In the genomic region with DNA sequence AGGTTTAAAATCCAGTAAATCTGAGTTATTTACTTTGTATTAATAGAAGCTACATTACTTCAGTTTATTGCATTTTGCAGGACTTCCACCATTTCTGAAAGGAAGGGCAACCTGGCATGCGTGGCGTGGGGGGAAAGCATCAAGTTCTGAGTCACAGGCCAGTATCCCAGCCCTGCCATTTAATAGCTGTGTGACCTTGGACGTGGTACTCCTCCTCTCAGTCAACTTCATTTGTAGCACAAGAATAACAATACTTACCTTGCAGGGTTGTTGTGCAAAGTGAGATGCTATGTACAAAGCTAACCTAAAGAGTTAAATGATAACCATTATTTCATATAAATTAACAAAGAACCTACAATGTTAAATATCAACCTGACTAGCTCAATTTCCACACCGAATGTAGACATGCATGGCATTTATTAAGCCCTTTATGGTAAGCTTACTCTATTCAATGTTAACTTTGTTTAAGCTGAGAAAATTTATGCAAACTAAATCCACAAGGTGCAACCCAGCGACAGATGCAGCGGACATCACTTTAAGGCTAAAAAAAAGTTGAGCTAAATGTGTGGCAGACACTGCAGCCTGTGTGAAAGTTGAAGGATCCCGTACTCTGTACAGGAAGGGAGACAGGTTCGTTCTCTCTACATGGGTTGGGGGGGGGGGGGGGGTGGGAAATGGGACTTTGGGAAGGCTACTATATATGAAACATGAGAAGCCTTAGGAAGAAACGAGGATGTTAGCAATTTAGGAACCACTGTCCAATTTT, we compare ENCODE assay signal across 9 cellular contexts. TPM values are rescaled to one million over a fixed set of nuclear protein-coding genes. Genes with fewer than 3 reads are reported as not detected.
DNase-seq lines count a peak whose midpoint lies in the region; TF ChIP-seq lines count a peak whose summit lies in the region.
"Had no signal": no experiment of that assay in that cellular context is flagged by ENCODE, and none has a peak within 500 bp of the region (broad histone marks: within the 10 kb centered on the region; RNA-seq: fewer than 3 reads in every experiment).

No MANE protein-coding gene starts in this region.

- peaks cover 35% of the 10 kb centered on the region for H3K4me1 Mint-ChIP-seq in Caco-2 (ENCODE audit: low read depth, unreplicated experiment)
- H3K4me1 Mint-ChIP-seq in neural progenitor cell, result peaks cover 57% of the 10 kb centered on the region

- H3K4me1 ChIP-seq in Caco-2, result peaks cover 38% of the 10 kb centered on the region
- peaks cover 24% of the 10 kb centered on the region for H3K4me1 ChIP-seq in colonic mucosa
- peaks cover 34% of the 10 kb centered on the region for H3K4me1 ChIP-seq in neural progenitor cell

- H3K27ac ChIP-seq in colonic mucosa, result no peak overlapping the region
- no peak overlapping the region for H3K27ac ChIP-seq in neural progenitor cell

- H3K9me3 Mint-ChIP-seq in Caco-2 (ENCODE audit: unreplicated experiment) (no peaks in the 10 kb centered on the region), neural progenitor cell (peaks cover 2% of the 10 kb centered on the region)

- intact Hi-C loops in Caco-2 (cut with micrococcal nuclease; ENCODE audit: unreplicated experiment), result no loop called here
- intact Hi-C loops in colonic mucosa (cut with DNase I), result no loop called here

- H3K9me3 ChIP-seq in Caco-2, result no peaks in the 10 kb centered on the region
- no peaks in the 10 kb centered on the region for H3K9me3 ChIP-seq in colonic mucosa
- H3K9me3 ChIP-seq in neural progenitor cell (ENCODE audit: low read depth), result no peaks in the 10 kb centered on the region

- TF ChIP-seq CTCF in Caco-2 (IDR thresholded peaks at IDR 0.05; ENCODE audit: insufficient read depth in 1 of 2, low read depth in 1 of 2, low read length in 1 of 2, severe bottlenecking in 1 of 2, unreplicated experiment in 1 of 2) (no peak), colonic mucosa (IDR thresholded peaks at IDR 0.05) (no peak), neural progenitor cell (IDR thresholded peaks at IDR 0.05) (no peak)

- peak overlapping the region; percentile 83 for H3K4me2 ChIP-seq in neural progenitor cell

- CTCF ChIA-PET in Caco-2 (lab: Charles Lee), result interaction anchor here (1.3 kb wide), 1 partner anchor 150 kb away, joined by 4 read pairs; no protein-coding TSS in a partner anchor

- H3K4me3 Mint-ChIP-seq in Caco-2 (ENCODE audit: unreplicated experiment) (peak overlapping the region; percentile 98), neural progenitor cell (peak overlapping the region; percentile 98)

- H3F3A ChIP-seq in neural progenitor cell (ENCODE audit: low read depth), result peaks cover 30% of the 10 kb centered on the region

- H3K27me3 Mint-ChIP-seq in Caco-2 (ENCODE audit: insufficient read depth, unreplicated experiment), result no peaks in the 10 kb centered on the region
- peaks cover 11% of the 10 kb centered on the region for H3K27me3 Mint-ChIP-seq in neural progenitor cell (ENCODE audit: insufficient read depth, low read depth)

- no TSS peak for BruUV-seq in Caco-2 (replicated peaks; lab: Mats Ljungman, UMichigan)

- H3K36me3 ChIP-seq in Caco-2 (ENCODE audit: control insufficient read depth, insufficient read depth, low read length) (0 out of 2 replicates have a peak, but pooled peaks cover 2% of the 10 kb centered on the region), colonic mucosa (no peaks in the 10 kb centered on the region), neural progenitor cell (peaks cover 11% of the 10 kb centered on the region)

- peak overlapping the region in 1 of 2 donors; percentile 35 for H3K9ac ChIP-seq in colonic mucosa (ENCODE audit: low read depth in 2 of 2, low read length in 2 of 2)
- H3K9ac ChIP-seq in neural progenitor cell, result no peak overlapping the region

- H3K36me3 Mint-ChIP-seq in Caco-2 (ENCODE audit: insufficient read depth, unreplicated experiment) (peaks cover 98% of the 10 kb centered on the region), neural progenitor cell (peaks cover 23% of the 10 kb centered on the region)

- H3K27ac Mint-ChIP-seq in Caco-2 (ENCODE audit: unreplicated experiment), result no peak overlapping the region
- H3K27ac Mint-ChIP-seq in neural progenitor cell, result no peak overlapping the region

- H2AFZ ChIP-seq in neural progenitor cell (replicated peaks), result no peak overlapping the region

- peaks cover 81% of the 10 kb centered on the region for H4K20me1 ChIP-seq in neural progenitor cell (ENCODE audit: low read depth)

- H3K27me3 ChIP-seq in Caco-2 (replicated peaks; ENCODE audit: control insufficient read depth, insufficient read depth, low read length), result no peaks in the 10 kb centered on the region
- no peaks in the 10 kb centered on the region for H3K27me3 ChIP-seq in colonic mucosa
- no peaks in the 10 kb centered on the region for H3K27me3 ChIP-seq in neural progenitor cell

- H3K4me3 ChIP-seq in Caco-2 (ENCODE audit: low read depth, low read length), result no peak overlapping the region
- no peak overlapping the region for H3K4me3 ChIP-seq in colonic mucosa
- peak overlapping the region; percentile 23 for H3K4me3 ChIP-seq in neural progenitor cell

- H3K79me2 ChIP-seq in neural progenitor cell (ENCODE audit: low read depth), result peaks cover 91% of the 10 kb centered on the region

- DNase-seq in Caco-2 (no peak), M059J (ENCODE audit: low read depth) (peak; percentile 60), colonic mucosa (peak; percentile 44), neural progenitor cell (ENCODE audit: low spot score) (no peak), NCI-H1694 (lab: John Stamatoyannopoulos, UW) (no peak), NCI-H1417 (lab: John Stamatoyannopoulos, UW) (no peak), NOMO-1 treated with dmso at 0.1 percent for 144 hours (lab: John Stamatoyannopoulos, UW; ENCODE audit: unreplicated experiment) (no peak)
- DNase-seq in stimulated activated CD8-positive, alpha-beta memory T cell treated with anti-CD3 and anti-CD28 coated beads, Interleukin-4, amount 100 ng/mL, for 48 hours, result no peak
- DNase-seq: NK-92 treated with Interleukin-12 subunit alpha and Interleukin-12 subunit beta, amount 100 ng/mL, for 24 hours had no signal

- POLR2A ChIA-PET in Caco-2 (lab: Charles Lee), result interaction anchor here (0.6 to 1.2 kb wide), 5 partner anchors 46 to 138 kb away, joined by 3 to 4 read pairs (median 3); no protein-coding TSS in a partner anchor

RNA-seq across cellular contexts. Expression of gene CALM2, which starts 4.0 kb away (rescaled TPM):
- total RNA-seq in Caco-2 (2022) (806 and 843 TPM in 2 replicates), colonic mucosa (100 to 1,000 TPM; 644 to 833 TPM), neural progenitor cell (ENCODE audit: low replicate concordance) (440 and 768 TPM in 2 replicates)
- 1,247 and 1,262 TPM in 2 replicates for total RNA-seq in M059J (2014; rRNA removed; shearing (Covaris generic))

RNA-seq across cellular contexts. Expression of gene STPG4, which starts 17.2 kb away (rescaled TPM):
- total RNA-seq in Caco-2 (2022) (0.46 and 0.79 TPM in 2 replicates), colonic mucosa (under 1 TPM; 0.21 to 0.47 TPM), neural progenitor cell (ENCODE audit: low replicate concordance) (not detected in 2 replicates)
- total RNA-seq in M059J (2014; rRNA removed; shearing (Covaris generic)), result 1.0 TPM in 1 of 2 replicates, not detected in the other

Comparison
In these comparisons a context has a peak if more than half of its experiments do, and no peak if none do; other contexts are left out.
1. DNase-seq: peak in M059J (single experiment) and colonic mucosa (single experiment); none in Caco-2 (0 of 2), neural progenitor cell (single experiment), NCI-H1694 (single experiment), NCI-H1417 (0 of 3), stimulated activated CD8-positive, alpha-beta memory T cell treated with anti-CD3 and anti-CD28 coated beads, Interleukin-4, amount 100 ng/mL, for 48 hours (single experiment) and NOMO-1 treated with dmso at 0.1 percent for 144 hours (single experiment).